In the genomic region with DNA sequence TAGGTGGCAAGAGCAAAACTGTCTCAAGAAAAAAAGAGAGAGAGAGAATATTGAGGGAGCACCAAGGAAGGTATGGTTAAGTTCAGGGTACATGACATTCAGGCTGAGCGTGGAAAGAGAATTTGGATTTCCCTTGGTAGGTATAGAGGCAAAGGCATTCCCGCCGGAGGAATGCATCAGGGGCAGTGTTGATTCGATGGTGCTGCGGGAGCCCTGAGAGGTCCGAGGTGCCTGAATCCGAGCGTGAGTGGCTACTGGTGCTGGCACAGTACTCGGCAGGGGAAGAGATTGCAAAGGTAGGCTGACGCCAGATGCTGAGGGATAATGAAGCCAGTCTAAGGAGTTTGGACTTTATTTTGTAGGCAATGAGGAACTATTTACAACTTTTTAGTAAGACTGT, we compare ENCODE assay signal across 9 cellular contexts.
"Had no signal": no experiment of that assay in that cellular context is flagged by ENCODE, and none has a peak within 500 bp of the region (broad histone marks: within the 10 kb centered on the region; RNA-seq: fewer than 3 reads in every experiment).

No MANE protein-coding gene starts in this region.

- H3K36me3 ChIP-seq: HAP-1 had no signal

- H3K4me3 ChIP-seq: GM23248, HAP-1 had no signal

- H3K4me1 ChIP-seq: HAP-1 had no signal

- H3K9ac ChIP-seq: GM23248 had no signal

- H2AFZ ChIP-seq: GM23248 had no signal

- H3K27ac Mint-ChIP-seq: HFFc6 had no signal

- H3K4me3 Mint-ChIP-seq: H9, HFFc6 had no signal

- FAIRE-seq: H1 had no signal

- ATAC-seq: HCT116 had no signal

- H3K9me3 Mint-ChIP-seq: H9, HFFc6 had no signal

- H3K27ac ChIP-seq: GM23248 had no signal

- H3K9me3 ChIP-seq: HAP-1 had no signal

- DNase-seq: GM23248, GOT3, H7, H9, HCEC 1CT, HFFc6 had no signal
